Comparison of ENCODE assay signal across 17 cellular contexts in the genomic region with DNA sequence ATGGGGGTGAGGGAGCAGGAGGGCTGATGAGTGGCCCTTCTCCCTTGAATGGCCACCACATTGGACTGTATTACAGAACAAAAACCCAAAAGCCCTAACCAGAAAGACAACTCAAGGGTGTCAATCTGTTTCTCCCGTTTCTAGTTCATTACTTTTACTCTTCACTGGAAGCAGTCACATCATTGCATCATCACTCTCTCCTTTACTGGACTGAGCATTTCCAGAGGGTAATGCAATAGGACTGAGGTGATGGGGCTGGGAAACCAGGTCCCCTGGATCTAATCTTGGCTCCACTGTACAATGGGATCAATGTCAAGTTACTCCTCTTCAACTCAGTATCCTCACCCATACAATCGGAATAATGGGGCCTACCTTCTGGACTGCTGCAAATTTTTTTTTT. TPM values are rescaled to one million over a fixed set of nuclear protein-coding genes. Genes with fewer than 3 reads are reported as not detected.
DNase-seq lines count a peak whose midpoint lies in the region; ATAC-seq, FAIRE-seq and TF ChIP-seq lines count a peak whose summit lies in the region.
"Had no signal": no experiment of that assay in that cellular context is flagged by ENCODE, and none has a peak within 500 bp of the region (broad histone marks: within the 10 kb centered on the region; RNA-seq: fewer than 3 reads in every experiment).

No MANE protein-coding gene starts in this region.

- TF ChIP-seq RAD21 in H1 (IDR thresholded peaks at IDR 0.05 in 1 of 2, conservative IDR thresholded peaks at IDR 0.05 in 1 of 2; ENCODE audit: low read depth in 2 of 2, low read length in 2 of 2), result no peak

- CTCF ChIA-PET in H1 (lab: Charles Lee; ENCODE audit: partially characterized antibody), result no interaction called here

- WGBS in H1 (ENCODE audit: extremely low coverage in 1 of 2, insufficient coverage in 1 of 2, insufficient read length in 1 of 2, insufficient replicate concordance in 2 of 2, low coverage in 1 of 2, low lambda C conversion rate in 2 of 2, missing lambda C conversion rate in 1 of 2), 2 experiments, result 86% methylated on average over 2 of the region's 2 CpGs; no CpG with 5 or more reads in 1 of the 2 experiments
- WGBS in psoas muscle, 3 donors, result 32 to 61% (median 37%) methylated on average over 2 of the region's 2 CpGs

- H2BK20ac ChIP-seq in H1 (ENCODE audit: low read length), result no peak overlapping the region

- no peaks in the 10 kb centered on the region for H3K9me3 ChIP-seq in H1 (ENCODE audit: insufficient read depth in 2 of 2, low read depth in 1 of 2, low read length in 1 of 2)
- no peaks in the 10 kb centered on the region for H3K9me3 ChIP-seq in psoas muscle
- no peaks in the 10 kb centered on the region for H3K9me3 ChIP-seq in tibial artery
- H3K9me3 ChIP-seq: mucosa of descending colon had no signal

- H3K23me2 ChIP-seq in H1 (ENCODE audit: low read depth, low read length), result no peaks in the 10 kb centered on the region

- H3K4me1 ChIP-seq in H1 (replicated peaks in 1 of 4; ENCODE audit: control insufficient read depth in 3 of 4, insufficient read depth in 4 of 4, low read length in 3 of 4), result peaks cover 0 to 4% (median 0%) of the 10 kb centered on the region in 4 experiments; a peak in 1 of 7 replicates
- peaks cover 50% of the 10 kb centered on the region for H3K4me1 ChIP-seq in psoas muscle
- H3K4me1 ChIP-seq in tibial artery, result peaks cover 0 to 65% (median 29%) of the 10 kb centered on the region in 4 donors

- no peak overlapping the region for H3K4me2 ChIP-seq in H1 (ENCODE audit: insufficient read depth in 1 of 2, low read depth in 2 of 2, low read length in 2 of 2)
- H3K4me2 ChIP-seq: BLaER1 had no signal

- H2BK120ac ChIP-seq in H1 (replicated peaks; ENCODE audit: low read depth, low read length), result no peak overlapping the region

- no peak overlapping the region for H3K4me3 ChIP-seq in H1 (ENCODE audit: extremely low read depth in 1 of 4, insufficient read depth in 2 of 4, low read depth in 3 of 4, low read length in 4 of 4)
- peak overlapping the region; percentile 11 for H3K4me3 ChIP-seq in psoas muscle
- peak overlapping the region in 1 of 2 donors; percentile 22 for H3K4me3 ChIP-seq in tibial artery
- H3K4me3 ChIP-seq: BLaER1, mucosa of descending colon had no signal

- no peak overlapping the region for H2AFZ ChIP-seq in H1 (ENCODE audit: low read length)

- no peak overlapping the region for H3K14ac ChIP-seq in H1 (ENCODE audit: insufficient read length)

- no peak overlapping the region for H3K18ac ChIP-seq in H1 (ENCODE audit: extremely low read depth, low read length)

- intact Hi-C loops in psoas muscle (cut with DNase I) (loop anchor here (5.0 to 10.0 kb wide), 3 partner anchors 126 to 736 kb away; no protein-coding TSS in a partner anchor), tibial artery (cut with DNase I; ENCODE audit: low total_unique reads) (no loop called here)

- TF ChIP-seq CTCF in H1 (IDR thresholded peaks at IDR 0.05; ENCODE audit: control extremely low read depth in 1 of 3, insufficient read depth in 1 of 3, low read depth in 1 of 3, low read length in 3 of 3), result no peak
- no peak for TF ChIP-seq CTCF in psoas muscle (IDR thresholded peaks at IDR 0.05)
- TF ChIP-seq CTCF in tibial artery (IDR thresholded peaks at IDR 0.05), result no peak

- no peak overlapping the region for H3K4ac ChIP-seq in H1 (replicated peaks; ENCODE audit: insufficient read length, low read depth, low read length)

- no peak for TF ChIP-seq EP300 in H1 (IDR thresholded peaks at IDR 0.05; ENCODE audit: borderline replicate concordance in 1 of 2, low read depth in 2 of 2, low read length in 2 of 2)

- no peak overlapping the region for H3K56ac ChIP-seq in H1 (replicated peaks; ENCODE audit: insufficient read length, low read depth, low read length)

- H2BK5ac ChIP-seq in H1 (ENCODE audit: low read depth, low read length), result no peak overlapping the region

- DNase-seq in NCI-H2171 treated with DMSO at 0.1 percent for 48 hours (lab: John Stamatoyannopoulos, UW) (peak; percentile 7), NCI-H2171 (lab: John Stamatoyannopoulos, UW) (no peak), H1 (ENCODE audit: low read depth in 1 of 2, low spot score in 2 of 2) (no peak), psoas muscle (no peak), tibial artery (no peak), HK-2 (ENCODE audit: unreplicated experiment) (no peak), dermis blood vessel endothelial cell (no peak)
- DNase-seq: NCI-H1436 treated with DMSO at 0.1 percent for 48 hours; NCI-H226; stimulated activated CD4-positive, alpha-beta T cell treated with anti-CD3 and anti-CD28 coated beads, Interleukin-15, amount 100 ng/mL, for 24 hours had no signal

- H3K23ac ChIP-seq in H1 (ENCODE audit: insufficient read length), result no peak overlapping the region

- H3K36me3 ChIP-seq in H1 (ENCODE audit: control insufficient read depth in 2 of 4, insufficient read depth in 4 of 4, low read length in 3 of 4) (no peaks in the 10 kb centered on the region), psoas muscle (ENCODE audit: insufficient read depth in 1 of 2, low read depth in 1 of 2) (no peaks in the 10 kb centered on the region), tibial artery (no peaks in the 10 kb centered on the region)

- no peak overlapping the region for H2AK5ac ChIP-seq in H1 (ENCODE audit: low read depth, low read length)

- no peak for TF ChIP-seq POLR2A in H1 (IDR thresholded peaks at IDR 0.05; ENCODE audit: control extremely low read depth in 1 of 2, low read depth in 2 of 2, low read length in 2 of 2)

- no peak overlapping the region for H4K5ac ChIP-seq in H1 (ENCODE audit: insufficient read length, low read depth, low read length)

- peak; percentile 25 to 46 (median 36) for ATAC-seq in psoas muscle
- no peak for ATAC-seq in HG03025 (IDR thresholded peaks at IDR 0.05; ENCODE audit: low FRiP score, unreplicated experiment)
- ATAC-seq: mucosa of descending colon had no signal

- no peaks in the 10 kb centered on the region for H3K79me2 ChIP-seq in H1 (ENCODE audit: control insufficient read depth in 1 of 2, insufficient read depth in 2 of 2, low read length in 2 of 2)

- H3K27ac ChIP-seq in H1 (ENCODE audit: low read depth, low read length), result no peak overlapping the region
- H3K27ac ChIP-seq in psoas muscle, result peak overlapping the region; percentile 79
- H3K27ac ChIP-seq in tibial artery, result peak overlapping the region; percentile 79 to 83
- H3K27ac ChIP-seq: BLaER1 had no signal

- FAIRE-seq in H1 (lab: Jason Lieb, UNC), result no peak
- FAIRE-seq: A204.1, bronchial epithelial cell, GM19239, urothelium cell line had no signal

- H4K8ac ChIP-seq in H1 (ENCODE audit: extremely low read depth, insufficient read depth, low read length), result no peak overlapping the region

- no peak overlapping the region for H4K91ac ChIP-seq in H1 (replicated peaks; ENCODE audit: insufficient read length, low read length)

- H4K20me1 ChIP-seq in H1 (replicated peaks in 1 of 2; ENCODE audit: control insufficient read depth in 1 of 2, insufficient read depth in 2 of 2, low read length in 2 of 2), result no peaks in the 10 kb centered on the region

- POLR2A ChIA-PET in H1 (lab: Charles Lee; ENCODE audit: partially characterized antibody), result no interaction called here

- H3K9ac ChIP-seq in H1 (replicated peaks in 1 of 4; ENCODE audit: extremely low read depth in 1 of 4, low read depth in 3 of 4, low read length in 3 of 4), result no peak overlapping the region
- H3K9ac ChIP-seq: BLaER1 had no signal

- no peaks in the 10 kb centered on the region for H3K79me1 ChIP-seq in H1 (ENCODE audit: low read depth, low read length)

- H3K27me3 ChIP-seq in H1 (replicated peaks in 1 of 4; ENCODE audit: control insufficient read depth in 3 of 4, extremely low read depth in 1 of 4, insufficient read depth in 3 of 4, low read length in 3 of 4), result no peaks in the 10 kb centered on the region
- no peaks in the 10 kb centered on the region for H3K27me3 ChIP-seq in psoas muscle (ENCODE audit: insufficient read depth in 3 of 3, low read length in 2 of 3)
- no peaks in the 10 kb centered on the region for H3K27me3 ChIP-seq in tibial artery
- H3K27me3 ChIP-seq: BLaER1 had no signal

- H2BK15ac ChIP-seq in H1 (ENCODE audit: low read length), result no peak overlapping the region

- no peak overlapping the region for H2BK12ac ChIP-seq in H1 (ENCODE audit: low read depth, low read length)

TF ChIP-seq in H1, 55 proteins besides CTCF, POLR2A, EP300 and RAD21:
- TF ChIP-seq POU5F1 (IDR thresholded peaks at IDR 0.05; ENCODE audit: low read depth, low read length), result no peak
- no peak for TF ChIP-seq BCL11A (IDR thresholded peaks at IDR 0.05; ENCODE audit: low read depth in 2 of 2, low read length in 2 of 2)
- TF ChIP-seq ASH2L (IDR thresholded peaks at IDR 0.05; ENCODE audit: low read length), result no peak
- no peak for TF ChIP-seq TBP (IDR thresholded peaks at IDR 0.05; ENCODE audit: low read depth, low read length)
- no peak for TF ChIP-seq NRF1 (IDR thresholded peaks at IDR 0.05; ENCODE audit: low read depth, low read length)
- TF ChIP-seq SP2 (IDR thresholded peaks at IDR 0.05; ENCODE audit: low read length), result no peak
- peak; percentile 14; the same call in 1 of the 2 replicates for TF ChIP-seq CEBPB (IDR thresholded peaks at IDR 0.05; ENCODE audit: low read depth, low read length)
- TF ChIP-seq YY1 (IDR thresholded peaks at IDR 0.05; ENCODE audit: low read depth, low read length), result no peak

RNA-seq across cellular contexts. Expression of a gene that starts 56.1 kb away (rescaled TPM):
- total RNA-seq in H1 (2021; fragmentation: NEBNext Ultra II Directional; extraction: Animal tissue kit (Norgen Biotek cat#: 25700)), result 4.3 and 4.5 TPM in 2 replicates
- polyA plus RNA-seq in H1 (2011; rRNA removed) (0.59 and 0.75 TPM in 2 replicates), psoas muscle (1 to 10 TPM; 1.1 to 8.3 (median 4.1) TPM)
- 0.81 TPM for polyA plus RNA-seq in H1 (2011; cell fraction: cytosol; rRNA removed)
- polyA plus RNA-seq in H1 (2011; cell fraction: nucleus; rRNA removed), result 1.2 TPM
- 1.1 to 2.8 TPM (median 1.3 TPM) in 4 replicates for polyA plus RNA-seq in H1 (2012, experiment 1 of 2)
- 0.35 TPM for polyA plus RNA-seq in H1 (2012, experiment 2 of 2)
- 1.1 TPM for polyA plus RNA-seq in H1 (2013, experiment 1 of 2)
- polyA plus RNA-seq in H1 (2013, experiment 2 of 2), result 1.0 TPM
- polyA minus RNA-seq in H1 (2011; rRNA and poly(A)+ RNA removed), result 2.0 and 2.7 TPM in 2 replicates
- polyA minus RNA-seq in H1 (2011; cell fraction: cytosol; rRNA and poly(A)+ RNA removed), result 1.5 TPM
- polyA minus RNA-seq in H1 (2011; cell fraction: nucleus; rRNA and poly(A)+ RNA removed), result 5.0 TPM
- total RNA-seq in psoas muscle (10 to 100 TPM in 2 of 4 donors, 1 to 10 TPM in 2; 8.9 to 27.0 (median 14.5) TPM), dermis blood vessel endothelial cell (0.88 and 1.4 TPM in 2 replicates)
